Comparison of ENCODE assay signal across 1 cellular context in the genomic region with DNA sequence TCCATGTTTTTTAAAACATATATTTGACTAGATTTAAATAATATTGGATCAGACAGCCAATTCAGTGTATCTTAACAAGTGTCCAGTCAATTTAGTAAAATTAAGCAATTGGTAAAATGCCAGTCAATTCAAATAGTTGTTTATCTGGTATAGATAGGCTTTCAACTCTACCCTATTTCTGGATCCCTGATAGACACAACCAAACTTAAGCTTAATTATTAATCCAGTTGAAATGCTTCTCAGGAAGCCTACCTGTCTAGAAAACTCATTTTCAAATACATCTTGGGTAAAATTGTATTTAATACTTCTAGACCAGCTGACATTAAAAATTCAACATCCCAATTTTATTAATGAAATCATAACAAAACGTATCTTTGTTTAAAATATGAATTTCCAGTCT.
TF ChIP-seq lines count a peak whose summit lies in the region.

No MANE protein-coding gene starts in this region.

TF ChIP-seq in HepG2, 621 proteins besides CTCF, POLR2A, EP300 and RAD21 (continued from another document):
- TF ChIP-seq, protein P1, sequence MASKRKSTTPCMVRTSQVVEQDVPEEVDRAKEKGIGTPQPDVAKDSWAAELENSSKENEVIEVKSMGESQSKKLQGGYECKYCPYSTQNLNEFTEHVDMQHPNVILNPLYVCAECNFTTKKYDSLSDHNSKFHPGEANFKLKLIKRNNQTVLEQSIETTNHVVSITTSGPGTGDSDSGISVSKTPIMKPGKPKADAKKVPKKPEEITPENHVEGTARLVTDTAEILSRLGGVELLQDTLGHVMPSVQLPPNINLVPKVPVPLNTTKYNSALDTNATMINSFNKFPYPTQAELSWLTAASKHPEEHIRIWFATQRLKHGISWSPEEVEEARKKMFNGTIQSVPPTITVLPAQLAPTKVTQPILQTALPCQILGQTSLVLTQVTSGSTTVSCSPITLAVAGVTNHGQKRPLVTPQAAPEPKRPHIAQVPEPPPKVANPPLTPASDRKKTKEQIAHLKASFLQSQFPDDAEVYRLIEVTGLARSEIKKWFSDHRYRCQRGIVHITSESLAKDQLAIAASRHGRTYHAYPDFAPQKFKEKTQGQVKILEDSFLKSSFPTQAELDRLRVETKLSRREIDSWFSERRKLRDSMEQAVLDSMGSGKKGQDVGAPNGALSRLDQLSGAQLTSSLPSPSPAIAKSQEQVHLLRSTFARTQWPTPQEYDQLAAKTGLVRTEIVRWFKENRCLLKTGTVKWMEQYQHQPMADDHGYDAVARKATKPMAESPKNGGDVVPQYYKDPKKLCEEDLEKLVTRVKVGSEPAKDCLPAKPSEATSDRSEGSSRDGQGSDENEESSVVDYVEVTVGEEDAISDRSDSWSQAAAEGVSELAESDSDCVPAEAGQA (IDR thresholded peaks at IDR 0.05; ENCODE audit: low read depth): no peak
- TF ChIP-seq, protein P1 (CRISPR knock-in tag; IDR thresholded peaks at IDR 0.05; ENCODE audit: borderline replicate concordance): no peak
- TF ChIP-seq, protein P2, sequence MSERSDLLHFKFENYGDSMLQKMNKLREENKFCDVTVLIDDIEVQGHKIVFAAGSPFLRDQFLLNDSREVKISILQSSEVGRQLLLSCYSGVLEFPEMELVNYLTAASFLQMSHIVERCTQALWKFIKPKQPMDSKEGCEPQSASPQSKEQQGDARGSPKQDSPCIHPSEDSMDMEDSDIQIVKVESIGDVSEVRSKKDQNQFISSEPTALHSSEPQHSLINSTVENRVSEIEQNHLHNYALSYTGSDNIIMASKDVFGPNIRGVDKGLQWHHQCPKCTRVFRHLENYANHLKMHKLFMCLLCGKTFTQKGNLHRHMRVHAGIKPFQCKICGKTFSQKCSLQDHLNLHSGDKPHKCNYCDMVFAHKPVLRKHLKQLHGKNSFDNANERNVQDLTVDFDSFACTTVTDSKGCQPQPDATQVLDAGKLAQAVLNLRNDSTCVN (CRISPR knock-in tag; IDR thresholded peaks at IDR 0.05; ENCODE audit: borderline replicate concordance): no peak
- TF ChIP-seq, protein P3, sequence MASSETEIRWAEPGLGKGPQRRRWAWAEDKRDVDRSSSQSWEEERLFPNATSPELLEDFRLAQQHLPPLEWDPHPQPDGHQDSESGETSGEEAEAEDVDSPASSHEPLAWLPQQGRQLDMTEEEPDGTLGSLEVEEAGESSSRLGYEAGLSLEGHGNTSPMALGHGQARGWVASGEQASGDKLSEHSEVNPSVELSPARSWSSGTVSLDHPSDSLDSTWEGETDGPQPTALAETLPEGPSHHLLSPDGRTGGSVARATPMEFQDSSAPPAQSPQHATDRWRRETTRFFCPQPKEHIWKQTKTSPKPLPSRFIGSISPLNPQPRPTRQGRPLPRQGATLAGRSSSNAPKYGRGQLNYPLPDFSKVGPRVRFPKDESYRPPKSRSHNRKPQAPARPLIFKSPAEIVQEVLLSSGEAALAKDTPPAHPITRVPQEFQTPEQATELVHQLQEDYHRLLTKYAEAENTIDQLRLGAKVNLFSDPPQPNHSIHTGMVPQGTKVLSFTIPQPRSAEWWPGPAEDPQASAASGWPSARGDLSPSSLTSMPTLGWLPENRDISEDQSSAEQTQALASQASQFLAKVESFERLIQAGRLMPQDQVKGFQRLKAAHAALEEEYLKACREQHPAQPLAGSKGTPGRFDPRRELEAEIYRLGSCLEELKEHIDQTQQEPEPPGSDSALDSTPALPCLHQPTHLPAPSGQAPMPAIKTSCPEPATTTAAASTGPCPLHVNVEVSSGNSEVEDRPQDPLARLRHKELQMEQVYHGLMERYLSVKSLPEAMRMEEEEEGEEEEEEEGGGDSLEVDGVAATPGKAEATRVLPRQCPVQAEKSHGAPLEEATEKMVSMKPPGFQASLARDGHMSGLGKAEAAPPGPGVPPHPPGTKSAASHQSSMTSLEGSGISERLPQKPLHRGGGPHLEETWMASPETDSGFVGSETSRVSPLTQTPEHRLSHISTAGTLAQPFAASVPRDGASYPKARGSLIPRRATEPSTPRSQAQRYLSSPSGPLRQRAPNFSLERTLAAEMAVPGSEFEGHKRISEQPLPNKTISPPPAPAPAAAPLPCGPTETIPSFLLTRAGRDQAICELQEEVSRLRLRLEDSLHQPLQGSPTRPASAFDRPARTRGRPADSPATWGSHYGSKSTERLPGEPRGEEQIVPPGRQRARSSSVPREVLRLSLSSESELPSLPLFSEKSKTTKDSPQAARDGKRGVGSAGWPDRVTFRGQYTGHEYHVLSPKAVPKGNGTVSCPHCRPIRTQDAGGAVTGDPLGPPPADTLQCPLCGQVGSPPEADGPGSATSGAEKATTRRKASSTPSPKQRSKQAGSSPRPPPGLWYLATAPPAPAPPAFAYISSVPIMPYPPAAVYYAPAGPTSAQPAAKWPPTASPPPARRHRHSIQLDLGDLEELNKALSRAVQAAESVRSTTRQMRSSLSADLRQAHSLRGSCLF (CRISPR knock-in tag; IDR thresholded peaks at IDR 0.05; ENCODE audit: borderline replicate concordance): no peak
- TF ChIP-seq XBP1 (CRISPR knock-in tag; IDR thresholded peaks at IDR 0.05) (no peak), SMARCE1 (IDR thresholded peaks at IDR 0.05; ENCODE audit: borderline replicate concordance) (no peak), DPF2 (CRISPR knock-in tag; IDR thresholded peaks at IDR 0.05; ENCODE audit: borderline replicate concordance, low read depth) (no peak), YY1 (IDR thresholded peaks at IDR 0.05; ENCODE audit: insufficient read depth, insufficient replicate concordance, low read depth, low read length) (no peak)
- TF ChIP-seq, protein P4, sequence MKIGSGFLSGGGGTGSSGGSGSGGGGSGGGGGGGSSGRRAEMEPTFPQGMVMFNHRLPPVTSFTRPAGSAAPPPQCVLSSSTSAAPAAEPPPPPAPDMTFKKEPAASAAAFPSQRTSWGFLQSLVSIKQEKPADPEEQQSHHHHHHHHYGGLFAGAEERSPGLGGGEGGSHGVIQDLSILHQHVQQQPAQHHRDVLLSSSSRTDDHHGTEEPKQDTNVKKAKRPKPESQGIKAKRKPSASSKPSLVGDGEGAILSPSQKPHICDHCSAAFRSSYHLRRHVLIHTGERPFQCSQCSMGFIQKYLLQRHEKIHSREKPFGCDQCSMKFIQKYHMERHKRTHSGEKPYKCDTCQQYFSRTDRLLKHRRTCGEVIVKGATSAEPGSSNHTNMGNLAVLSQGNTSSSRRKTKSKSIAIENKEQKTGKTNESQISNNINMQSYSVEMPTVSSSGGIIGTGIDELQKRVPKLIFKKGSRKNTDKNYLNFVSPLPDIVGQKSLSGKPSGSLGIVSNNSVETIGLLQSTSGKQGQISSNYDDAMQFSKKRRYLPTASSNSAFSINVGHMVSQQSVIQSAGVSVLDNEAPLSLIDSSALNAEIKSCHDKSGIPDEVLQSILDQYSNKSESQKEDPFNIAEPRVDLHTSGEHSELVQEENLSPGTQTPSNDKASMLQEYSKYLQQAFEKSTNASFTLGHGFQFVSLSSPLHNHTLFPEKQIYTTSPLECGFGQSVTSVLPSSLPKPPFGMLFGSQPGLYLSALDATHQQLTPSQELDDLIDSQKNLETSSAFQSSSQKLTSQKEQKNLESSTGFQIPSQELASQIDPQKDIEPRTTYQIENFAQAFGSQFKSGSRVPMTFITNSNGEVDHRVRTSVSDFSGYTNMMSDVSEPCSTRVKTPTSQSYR (CRISPR knock-in tag; IDR thresholded peaks at IDR 0.05; ENCODE audit: borderline replicate concordance): no peak
